ENCODE assay signal across 36 cellular contexts in genomic region chr4:55807556-55807955, GRCh38. TPM values are rescaled to one million over a fixed set of nuclear protein-coding genes. Genes with fewer than 3 reads are reported as not detected.
"Had no signal": no experiment of that assay in that cellular context is flagged by ENCODE, and none has a peak within 500 bp of the region (broad histone marks: within the 10 kb centered on the region; RNA-seq: fewer than 3 reads in every experiment).

No MANE protein-coding gene starts in this region.

- ATAC-seq: activated CD8-positive, alpha-beta T cell treated with anti-CD3 and anti-CD28 coated beads for 36 hours; activated T-cell treated with anti-CD3 and anti-CD28 coated beads, Interleukin-2, amount 50 U/mL, for 72 hours; activated T-helper 17 cell treated with anti-CD3 and anti-CD28 coated beads, Interleukin-2, amount 50 U/mL, for 72 hours; Panc1; SK-N-SH treated with all-trans-retinoic acid at 6 μM for 48 hours; T-cell had no signal

- H3K4me1 Mint-ChIP-seq: activated CD4-positive, alpha-beta T cell treated with anti-CD3 and anti-CD28 coated beads, Interleukin-2, amount 10 ng/mL, durations not matched to agents 24 days and 14 days; activated naive CD8-positive, alpha-beta T cell treated with anti-CD3 and anti-CD28 coated beads for 36 hours; activated T-helper 17 cell treated with anti-CD3 and anti-CD28 coated beads, Interleukin-2, amount 50 U/mL, for 72 hours; T-cell had no signal

- H3K27ac Mint-ChIP-seq: activated CD4-positive, alpha-beta T cell treated with anti-CD3 and anti-CD28 coated beads, Interleukin-2, amount 10 ng/mL, durations not matched to agents 24 days and 14 days; activated CD8-positive, alpha-beta T cell treated with anti-CD3 and anti-CD28 coated beads for 36 hours; activated naive CD8-positive, alpha-beta T cell treated with anti-CD3 and anti-CD28 coated beads for 36 hours; activated T-cell treated with anti-CD3 and anti-CD28 coated beads, Interleukin-2, amount 50 U/mL, for 72 hours; activated T-helper 17 cell treated with anti-CD3 and anti-CD28 coated beads, Interleukin-2, amount 50 U/mL, for 72 hours; T-cell had no signal

- H3K27me3 Mint-ChIP-seq: activated naive CD8-positive, alpha-beta T cell treated with anti-CD3 and anti-CD28 coated beads for 36 hours had no signal

- H3K4me3 Mint-ChIP-seq: activated CD4-positive, alpha-beta T cell treated with anti-CD3 and anti-CD28 coated beads, Interleukin-2, amount 10 ng/mL, durations not matched to agents 24 days and 14 days; activated CD8-positive, alpha-beta T cell treated with anti-CD3 and anti-CD28 coated beads for 36 hours; activated naive CD8-positive, alpha-beta T cell treated with anti-CD3 and anti-CD28 coated beads for 36 hours; activated T-cell treated with anti-CD3 and anti-CD28 coated beads, Interleukin-2, amount 50 U/mL, for 72 hours; activated T-helper 17 cell treated with anti-CD3 and anti-CD28 coated beads, Interleukin-2, amount 50 U/mL, for 72 hours; T-cell had no signal

- H3K27me3 ChIP-seq: brain microvascular endothelial cell had no signal

- H3K36me3 Mint-ChIP-seq: activated naive CD8-positive, alpha-beta T cell treated with anti-CD3 and anti-CD28 coated beads for 36 hours; T-cell had no signal

- H3K36me3 ChIP-seq: brain microvascular endothelial cell, WERI-Rb-1 had no signal

- DNase-seq: activated CD4-positive, alpha-beta T cell treated with anti-CD3 and anti-CD28 coated beads for 1 hour; activated CD4-positive, alpha-beta T cell treated with anti-CD3 and anti-CD28 coated beads, Interleukin-2, amount 10 ng/mL, durations not matched to agents 24 days and 14 days; activated CD4-positive, alpha-beta T cell treated with anti-CD3 and anti-CD28 coated beads, Interleukin-2, amount 50 U/mL, for 4 hours; activated CD4-positive, CD25-positive, alpha-beta regulatory T cell; activated CD8-positive, alpha-beta T cell treated with anti-CD3 and anti-CD28 coated beads for 36 hours; activated effector memory CD4-positive, alpha-beta T cell treated with anti-CD3 and anti-CD28 coated beads, Interleukin-2, amount 50 U/mL, for 16 hours; activated naive CD4-positive, alpha-beta T cell; activated naive CD4-positive, alpha-beta T cell treated with anti-CD3 and anti-CD28 coated beads, Interleukin-2, amount 50 U/mL, for 16 hours; activated naive CD8-positive, alpha-beta T cell treated with anti-CD3 and anti-CD28 coated beads for 36 hours; activated T-cell treated with anti-CD3 and anti-CD28 coated beads, Interleukin-2, amount 50 U/mL, for 1 hour; activated T-cell treated with anti-CD3 and anti-CD28 coated beads, Interleukin-2, amount 50 U/mL, for 72 hours; amniotic stem cell; aorta; brain microvascular endothelial cell; central memory CD4-positive, alpha-beta T cell; Karpas-422; KBM-7; NCI-H1105; NCI-H1417 treated with DMSO at 0.1 percent for 48 hours; NCI-H1694 treated with DMSO at 0.1 percent for 48 hours; NCI-H2029; NCI-H446 treated with DMSO at 0.1 percent for 48 hours; NCI-H774; SIG-M5; T-cell; T1000; WERI-Rb-1 had no signal

RNA-seq across cellular contexts. Expression of gene EXOC1L, which starts 12.0 kb away (rescaled TPM):
- total RNA-seq: activated CD4-positive, alpha-beta T cell treated with anti-CD3 and anti-CD28 coated beads, Interleukin-2, amount 10 ng/mL, durations not matched to agents 24 days and 14 days; activated CD8-positive, alpha-beta memory T cell treated with anti-CD3 and anti-CD28 coated beads for 36 hours; activated CD8-positive, alpha-beta T cell treated with anti-CD3 and anti-CD28 coated beads for 36 hours; activated naive CD8-positive, alpha-beta T cell treated with anti-CD3 and anti-CD28 coated beads for 36 hours; activated T-cell treated with anti-CD3 and anti-CD28 coated beads, Interleukin-2, amount 50 U/mL, for 72 hours; activated T-helper 17 cell treated with anti-CD3 and anti-CD28 coated beads, Interleukin-2, amount 50 U/mL, for 72 hours; aorta; cerebellum; MCF 10A; RPMI7951; SK-MEL-5; T-cell; T-helper 2 cell treated with Interferon-gamma antibody and Interleukin-4, amounts not matched to agents 100 ng/mL and 5 ng/mL, for 36 hours had no signal
